ENCODE assay signal across 22 cellular contexts in genomic region chr2:141782574-141782973, GRCh38.
DNase-seq lines count a peak whose midpoint lies in the region; ATAC-seq, FAIRE-seq and TF ChIP-seq lines count a peak whose summit lies in the region.
"Had no signal": no experiment of that assay in that cellular context is flagged by ENCODE, and none has a peak within 500 bp of the region (broad histone marks: within the 10 kb centered on the region; RNA-seq: fewer than 3 reads in every experiment).

No MANE protein-coding gene starts in this region.

- WGBS in HepG2 (ENCODE audit: low lambda C conversion rate), result 0% methylated on average over 1 of the region's 1 CpG
- 10% methylated on average over 1 of the region's 1 CpG for WGBS in right lobe of liver (ENCODE audit: insufficient coverage, low coverage, low lambda C conversion rate, missing lambda C conversion rate)
- WGBS in smooth muscle cell (ENCODE audit: low lambda C conversion rate), result 86% methylated on average over 1 of the region's 1 CpG

- no peaks in the 10 kb centered on the region for H3K27me3 ChIP-seq in HepG2 (ENCODE audit: control insufficient read depth in 1 of 2, insufficient read depth in 2 of 2, low read length in 2 of 2)
- no peaks in the 10 kb centered on the region for H3K27me3 ChIP-seq in right lobe of liver
- H3K27me3 ChIP-seq in smooth muscle cell (ENCODE audit: low read depth), result no peaks in the 10 kb centered on the region
- H3K27me3 ChIP-seq: BE2C; BLaER1 treated with 17β-estradiol and CSF1 and Interleukin-3, amounts not matched to agents 10 nM and 100 nM had no signal

- TF ChIP-seq EP300 in HepG2 (IDR thresholded peaks at IDR 0.05; ENCODE audit: low read depth in 2 of 2, low read length in 2 of 2), result no peak
- no peak for TF ChIP-seq EP300 in HepG2 (CRISPR knock-in tag; IDR thresholded peaks at IDR 0.05; ENCODE audit: borderline replicate concordance)

- peaks cover 4% of the 10 kb centered on the region for H3F3A ChIP-seq in smooth muscle cell (ENCODE audit: low read depth)

- no peak for TF ChIP-seq CTCF in HepG2 (CRISPR knock-in tag; IDR thresholded peaks at IDR 0.05)
- no peak for TF ChIP-seq CTCF in right lobe of liver (IDR thresholded peaks at IDR 0.05)
- no peak for TF ChIP-seq CTCF in smooth muscle cell (IDR thresholded peaks at IDR 0.05; ENCODE audit: borderline replicate concordance, insufficient read depth, poor library complexity, severe bottlenecking)

- no peak for TF ChIP-seq POLR2A in HepG2 (IDR thresholded peaks at IDR 0.05; ENCODE audit: insufficient read depth in 1 of 2, low read depth in 2 of 2, low read length in 2 of 2)
- TF ChIP-seq POLR2A in right lobe of liver (IDR thresholded peaks at IDR 0.05), result no peak

- TF ChIP-seq RAD21 in HepG2 (CRISPR knock-in tag; IDR thresholded peaks at IDR 0.05), result no peak

- no peak overlapping the region for H3K27ac ChIP-seq in HepG2 (ENCODE audit: extremely low read length, insufficient read depth, low read length)
- H3K27ac ChIP-seq in right lobe of liver, result no peak overlapping the region
- H3K27ac ChIP-seq in smooth muscle cell (ENCODE audit: low read depth), result no peak overlapping the region
- H3K27ac ChIP-seq: 22Rv1; BLaER1 treated with 17β-estradiol and CSF1 and Interleukin-3, amounts not matched to agents 10 nM and 100 nM had no signal

- CTCF ChIA-PET in HepG2 (lab: Yijun Ruan, JAX; ENCODE audit: low intra/inter-chr PET ratio, low total read pairs), result no interaction called here

- BruUV-seq in HepG2 (replicated peaks; lab: Mats Ljungman, UMichigan), result no TSS peak

- H3K9me3 ChIP-seq in HepG2 (ENCODE audit: low read length) (no peaks in the 10 kb centered on the region), right lobe of liver (no peaks in the 10 kb centered on the region), smooth muscle cell (replicated peaks; ENCODE audit: low read depth) (no peaks in the 10 kb centered on the region)
- H3K9me3 ChIP-seq: BE2C; BLaER1 treated with 17β-estradiol and CSF1 and Interleukin-3, amounts not matched to agents 10 nM and 100 nM; HAP-1 had no signal

- H2AFZ ChIP-seq in HepG2 (ENCODE audit: low read length) (no peak overlapping the region), smooth muscle cell (ENCODE audit: low read depth) (no peak overlapping the region)

- H3K4me3 ChIP-seq in HepG2 (replicated peaks in 1 of 3; ENCODE audit: insufficient read depth in 1 of 3, low read depth in 2 of 3, low read length in 3 of 3) (no peak overlapping the region), right lobe of liver (no peak overlapping the region), smooth muscle cell (no peak overlapping the region)
- H3K4me3 ChIP-seq: BLaER1 treated with 17β-estradiol and CSF1 and Interleukin-3, amounts not matched to agents 10 nM and 100 nM; HAP-1 had no signal

- POLR2A ChIA-PET in HepG2 (lab: Yijun Ruan, JAX), result no interaction called here

- no peak for ATAC-seq in HepG2
- ATAC-seq in right lobe of liver, result no peak

- DNase-seq in DMS 273 (lab: John Stamatoyannopoulos, UW; ENCODE audit: unreplicated experiment) (peak; percentile 13), DMS 273 treated with DMSO at 0.1 percent for 48 hours (lab: John Stamatoyannopoulos, UW) (no peak), HepG2 (ENCODE audit: low spot score) (no peak), right lobe of liver (no peak), superior temporal gyrus (ENCODE audit: extremely low spot score) (peak; percentile 27), smooth muscle cell (lab: John Stamatoyannopoulos, UW; ENCODE audit: unreplicated experiment) (no peak)
- DNase-seq: ACHN; AML-193; BE2C; CD4-positive, alpha-beta T cell; CD8-positive, alpha-beta memory T cell; DMS153; DND-41; GOT3; HFFc6 had no signal

- no peaks in the 10 kb centered on the region for H4K20me1 ChIP-seq in HepG2 (ENCODE audit: insufficient read depth, low read length)
- H4K20me1 ChIP-seq in smooth muscle cell (ENCODE audit: low read depth), result no peaks in the 10 kb centered on the region
- H4K20me1 ChIP-seq: BLaER1 treated with 17β-estradiol and CSF1 and Interleukin-3, amounts not matched to agents 10 nM and 100 nM had no signal

- in situ Hi-C loops in HepG2 (cut with HindIII; ENCODE audit: extremely low pct_ligation_motif_present, low pct_unique_long_range_greater_than_20kb), result no loop called here

- no peak for FAIRE-seq in HepG2 (lab: Jason Lieb, UNC)
- FAIRE-seq: A204.1, G401.6, GM12892, H54 had no signal

- no peaks in the 10 kb centered on the region for H3K4me1 ChIP-seq in HepG2 (ENCODE audit: insufficient read depth, low read length)
- no peaks in the 10 kb centered on the region for H3K4me1 ChIP-seq in right lobe of liver
- no peaks in the 10 kb centered on the region for H3K4me1 ChIP-seq in smooth muscle cell (ENCODE audit: low read depth)
- H3K4me1 ChIP-seq: BE2C, HAP-1 had no signal

- no peaks in the 10 kb centered on the region for H3K79me2 ChIP-seq in HepG2 (ENCODE audit: insufficient read depth, low read length)
- no peaks in the 10 kb centered on the region for H3K79me2 ChIP-seq in smooth muscle cell (ENCODE audit: low read depth)

- no peak overlapping the region for H3K4me2 ChIP-seq in HepG2 (ENCODE audit: low read depth, low read length)
- no peak overlapping the region for H3K4me2 ChIP-seq in smooth muscle cell
- H3K4me2 ChIP-seq: BLaER1 treated with 17β-estradiol and CSF1 and Interleukin-3, amounts not matched to agents 10 nM and 100 nM had no signal

- intact Hi-C loops in HepG2 (cut with micrococcal nuclease; ENCODE audit: unreplicated experiment), result no loop called here
- intact Hi-C loops in right lobe of liver (cut with DNase I), result no loop called here

- no peak overlapping the region for H3K9ac ChIP-seq in HepG2 (ENCODE audit: insufficient read depth, low read depth, low read length)
- no peak overlapping the region for H3K9ac ChIP-seq in smooth muscle cell (ENCODE audit: low read depth)
- H3K9ac ChIP-seq: BLaER1 treated with 17β-estradiol and CSF1 and Interleukin-3, amounts not matched to agents 10 nM and 100 nM had no signal

- H3K36me3 ChIP-seq in HepG2 (replicated peaks in 1 of 2; ENCODE audit: control insufficient read depth in 1 of 2, insufficient read depth in 2 of 2, low read length in 2 of 2), result no peaks in the 10 kb centered on the region
- no peaks in the 10 kb centered on the region for H3K36me3 ChIP-seq in right lobe of liver
- H3K36me3 ChIP-seq in smooth muscle cell (ENCODE audit: low read depth), result no peaks in the 10 kb centered on the region
- H3K36me3 ChIP-seq: BE2C; BLaER1 treated with 17β-estradiol and CSF1 and Interleukin-3, amounts not matched to agents 10 nM and 100 nM; HAP-1 had no signal

TF ChIP-seq in HepG2, 621 proteins besides CTCF, POLR2A, EP300 and RAD21:
- TF ChIP-seq SRSF4 (IDR thresholded peaks at IDR 0.05; ENCODE audit: low read depth, low read length, poor library complexity, severe bottlenecking), result no peak
- TF ChIP-seq ZNF350 (CRISPR knock-in tag; IDR thresholded peaks at IDR 0.05; ENCODE audit: borderline replicate concordance, low read depth), result no peak
- TF ChIP-seq MAFK (conservative IDR thresholded peaks at IDR 0.05 in 1 of 2, IDR thresholded peaks at IDR 0.05 in 1 of 2; ENCODE audit: low read length in 2 of 2), result peak; percentile 84 to 89
- TF ChIP-seq MAFF (IDR thresholded peaks at IDR 0.05; ENCODE audit: low read depth, low read length), result peak; percentile 88
- no peak for TF ChIP-seq ELK4 (CRISPR knock-in tag; IDR thresholded peaks at IDR 0.05; ENCODE audit: borderline replicate concordance)

Comparison
In these comparisons a context has a peak if more than half of its experiments do, and no peak if none do; other contexts are left out.
1. DNase-seq: peak in DMS 273 (single experiment) and superior temporal gyrus (single experiment); none in DMS 273 treated with DMSO at 0.1 percent for 48 hours (single experiment), HepG2 (single experiment), right lobe of liver (0 of 3) and smooth muscle cell (single experiment).